ENCODE assay signal across 1 cellular context in genomic region chr12:28192145-28192544, GRCh38.
TF ChIP-seq lines count a peak whose summit lies in the region.

No MANE protein-coding gene starts in this region.

TF ChIP-seq in HepG2, 621 proteins besides CTCF, POLR2A, EP300 and RAD21:
- no peak for TF ChIP-seq ZNF260 (CRISPR knock-in tag; IDR thresholded peaks at IDR 0.05; ENCODE audit: borderline replicate concordance, low read depth)
- TF ChIP-seq ZNF350 (CRISPR knock-in tag; IDR thresholded peaks at IDR 0.05; ENCODE audit: borderline replicate concordance, low read depth) = no peak
- no peak for TF ChIP-seq ZNF614 (CRISPR knock-in tag; IDR thresholded peaks at IDR 0.05; ENCODE audit: borderline replicate concordance)
- no peak for TF ChIP-seq ZFAT (CRISPR knock-in tag; conservative IDR thresholded peaks at IDR 0.05)
- TF ChIP-seq MYPOP (CRISPR knock-in tag; IDR thresholded peaks at IDR 0.05) = no peak
- TF ChIP-seq ZNF510 (CRISPR knock-in tag; IDR thresholded peaks at IDR 0.05; ENCODE audit: low read depth) = no peak
- TF ChIP-seq NCOA2 (CRISPR knock-in tag; IDR thresholded peaks at IDR 0.05) = no peak
- TF ChIP-seq TSC22D2 (CRISPR knock-in tag; IDR thresholded peaks at IDR 0.05; ENCODE audit: borderline replicate concordance) = no peak
- TF ChIP-seq MAFG (CRISPR knock-in tag; IDR thresholded peaks at IDR 0.05) = no peak
- TF ChIP-seq ZNF678 (CRISPR knock-in tag; IDR thresholded peaks at IDR 0.05) = no peak
- no peak for TF ChIP-seq HDAC2 (CRISPR knock-in tag; IDR thresholded peaks at IDR 0.05)
- no peak for TF ChIP-seq TBP (CRISPR knock-in tag; IDR thresholded peaks at IDR 0.05)
- no peak for TF ChIP-seq ZBTB7B (CRISPR knock-in tag; IDR thresholded peaks at IDR 0.05)
- no peak for TF ChIP-seq ZNF12 (CRISPR knock-in tag; IDR thresholded peaks at IDR 0.05)
- no peak for TF ChIP-seq ZFP36L1 (CRISPR knock-in tag; IDR thresholded peaks at IDR 0.05)
TF ChIP-seq in HepG2: peak in this region for 0.
